ENCODE assay signal across 8 cellular contexts in the genomic region with DNA sequence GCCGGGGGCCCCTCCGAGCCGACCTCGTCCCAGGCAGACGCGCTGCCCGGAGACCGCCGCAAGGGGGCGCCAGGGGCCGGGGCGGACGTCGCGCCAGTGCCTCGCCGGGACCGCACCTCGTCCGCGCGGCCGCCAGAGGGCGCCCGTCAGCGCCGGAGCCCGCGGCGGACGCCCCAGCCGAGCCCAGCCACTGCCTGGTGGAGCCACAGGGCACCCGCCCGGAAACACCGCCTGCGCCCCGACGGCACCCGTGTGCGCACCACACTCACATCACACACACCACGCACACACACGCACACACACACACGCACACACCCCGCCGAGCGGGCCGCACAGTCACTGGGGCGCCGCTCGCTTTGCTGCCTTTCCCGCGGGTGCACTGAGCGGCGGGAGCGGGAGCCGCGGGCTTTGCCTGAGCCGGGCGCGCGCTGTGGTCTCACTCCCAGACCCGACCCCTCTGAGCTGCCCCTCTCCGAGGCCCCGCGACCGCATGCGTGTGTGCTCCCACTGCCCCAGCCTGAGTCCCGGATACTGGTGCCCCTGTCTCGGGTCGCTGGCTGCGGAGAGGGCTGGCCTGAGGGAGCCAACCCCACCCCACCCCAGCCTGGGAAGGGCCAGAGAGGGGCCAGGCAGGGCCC.
DNase-seq lines count a peak whose midpoint lies in the region; ATAC-seq, FAIRE-seq and TF ChIP-seq lines count a peak whose summit lies in the region.

No MANE protein-coding gene starts in this region.

- H3K27ac ChIP-seq in GM23338 (ENCODE audit: low read depth) (no peak overlapping the region), H1 (ENCODE audit: low read depth, low read length) (no peak overlapping the region)

- H4K20me1 ChIP-seq in GM23338 (replicated peaks; ENCODE audit: insufficient read depth) (no peaks in the 10 kb centered on the region), H1 (replicated peaks in 1 of 2; ENCODE audit: control insufficient read depth in 1 of 2, insufficient read depth in 2 of 2, low read length in 2 of 2) (no peaks in the 10 kb centered on the region)

- H2BK12ac ChIP-seq in H1 (ENCODE audit: low read depth, low read length), result peak overlapping the region; percentile 64

- peak overlapping the region; percentile 95 for H2AFZ ChIP-seq in GM23338
- H2AFZ ChIP-seq in H1 (ENCODE audit: low read length), result peak overlapping the region; percentile 99; the same call in 1 of the 2 replicates

- H3K23me2 ChIP-seq in H1 (ENCODE audit: low read depth, low read length), result peaks cover 6% of the 10 kb centered on the region; the same call in 1 of the 2 replicates

- ATAC-seq in GM23338 (peak; percentile 77), activated B cell treated with CpG ODN at 0.5 μM for 24 hours (ENCODE audit: low read depth) (peak; percentile 42)

- peak overlapping the region; percentile 46 for H4K8ac ChIP-seq in H1 (ENCODE audit: extremely low read depth, insufficient read depth, low read length)

- no peaks in the 10 kb centered on the region for H3K79me1 ChIP-seq in H1 (ENCODE audit: low read depth, low read length)

- H3K18ac ChIP-seq in H1 (ENCODE audit: extremely low read depth, low read length), result peak overlapping the region; percentile 93; the same call in 1 of the 2 replicates

- CTCF ChIA-PET in activated B cell treated with CpG ODN at 0.5 μM for 24 hours (lab: Charles Lee), result no interaction called here
- CTCF ChIA-PET in H1 (lab: Charles Lee; ENCODE audit: partially characterized antibody), result interaction anchor here (0.5 to 11.4 kb wide), 28 partner anchors 9 to 752 kb away, joined by 3 to 102 read pairs (median 3); no protein-coding TSS in a partner anchor

- H3K27me3 ChIP-seq in GM23338 (ENCODE audit: insufficient read depth), result peaks cover 10% of the 10 kb centered on the region; the same call in 1 of the 2 replicates
- peaks cover 0 to 8% (median 6%) of the 10 kb centered on the region in 4 experiments; a peak in 3 of 7 replicates for H3K27me3 ChIP-seq in H1 (replicated peaks in 1 of 4; ENCODE audit: control insufficient read depth in 3 of 4, extremely low read depth in 1 of 4, insufficient read depth in 3 of 4, low read length in 3 of 4)

- H3K36me3 Mint-ChIP-seq in GM23338 (ENCODE audit: low read depth) (no peaks in the 10 kb centered on the region), activated B cell treated with CpG ODN at 0.5 μM for 24 hours (ENCODE audit: low read depth) (no peaks in the 10 kb centered on the region), mesothelial cell of epicardium (no peaks in the 10 kb centered on the region)

- H3K4me3 ChIP-seq in GM23338 (peak overlapping the region; percentile 60), H1 (ENCODE audit: extremely low read depth in 1 of 4, insufficient read depth in 2 of 4, low read depth in 3 of 4, low read length in 4 of 4) (peak overlapping the region; percentile 43 to 65 (median 54))

- H3K27me3 Mint-ChIP-seq in GM23338 (ENCODE audit: insufficient read depth, low read depth, poor library complexity) (peaks cover 24% of the 10 kb centered on the region), activated B cell treated with CpG ODN at 0.5 μM for 24 hours (peaks cover 29% of the 10 kb centered on the region), mesothelial cell of epicardium (ENCODE audit: low read depth) (peaks cover 89% of the 10 kb centered on the region)

- no peaks in the 10 kb centered on the region for H3F3A ChIP-seq in GM23338 (replicated peaks; ENCODE audit: low read depth)

- peak; percentile 52 to 84; a peak in 3 of 4 replicates for TF ChIP-seq RAD21 in H1 (IDR thresholded peaks at IDR 0.05 in 1 of 2, conservative IDR thresholded peaks at IDR 0.05 in 1 of 2; ENCODE audit: low read depth in 2 of 2, low read length in 2 of 2)

- TF ChIP-seq CTCF in GM10266 (IDR thresholded peaks at IDR 0.05; ENCODE audit: control insufficient read depth, insufficient read depth, low read depth, missing control alignments) (peak; percentile 95), GM23338 (conservative IDR thresholded peaks at IDR 0.05; ENCODE audit: low read depth in 2 of 2) (peak in 1 of 2 experiments; percentile 91), LNCAP (IDR thresholded peaks at IDR 0.05) (peak; percentile 99), activated B cell treated with CpG ODN at 0.5 μM for 24 hours (IDR thresholded peaks at IDR 0.05) (no peak), H1 (IDR thresholded peaks at IDR 0.05; ENCODE audit: control extremely low read depth in 1 of 3, insufficient read depth in 1 of 3, low read depth in 1 of 3, low read length in 3 of 3) (peak; percentile 93 to 99 (median 98)), mesothelial cell of epicardium (IDR thresholded peaks at IDR 0.05; ENCODE audit: unreplicated experiment) (peak; percentile 85)

- intact Hi-C loops in activated B cell treated with CpG ODN at 0.5 μM for 24 hours (cut with micrococcal nuclease), result no loop called here

- no peak overlapping the region for H3K14ac ChIP-seq in H1 (ENCODE audit: insufficient read length)

- peak; percentile 91 for DNase-seq in GM10266 (ENCODE audit: extremely low spot score)
- peak; percentile 83 for DNase-seq in GM23338 (ENCODE audit: low spot score)
- no peak for DNase-seq in activated B cell treated with CpG ODN at 0.5 μM for 24 hours
- peak in 1 of 2 experiments; percentile 95 for DNase-seq in H1 (ENCODE audit: low read depth in 1 of 2, low spot score in 2 of 2)
- DNase-seq in mesothelial cell of epicardium (ENCODE audit: low spot score in 2 of 2, unreplicated experiment in 2 of 2), result peak; percentile 80 to 91
- peak; percentile 41 for DNase-seq in stimulated activated CD8-positive, alpha-beta memory T cell treated with anti-CD3 and anti-CD28 coated beads, Interleukin-7, amount 100 ng/mL, for 24 hours (ENCODE audit: low read depth)
- no peak for DNase-seq in 8988T

- POLR2A ChIA-PET in activated B cell treated with CpG ODN at 0.5 μM for 24 hours (lab: Charles Lee) (no interaction called here), H1 (lab: Charles Lee; ENCODE audit: partially characterized antibody) (interaction anchor here (0.5 to 1.0 kb wide), 2 partner anchors 10 to 491 kb away, joined by 3 read pairs; no protein-coding TSS in a partner anchor)

- H3K9me2 ChIP-seq in GM23338 (ENCODE audit: insufficient read depth), result no peaks in the 10 kb centered on the region

- WGBS in H1 (ENCODE audit: extremely low coverage in 1 of 2, insufficient coverage in 1 of 2, insufficient read length in 1 of 2, insufficient replicate concordance in 2 of 2, low coverage in 1 of 2, low lambda C conversion rate in 2 of 2, missing lambda C conversion rate in 1 of 2), 2 experiments, result 2% methylated on average over 47 of the region's 71 CpGs; no CpG with 5 or more reads in 1 of the 2 experiments

- H2AK5ac ChIP-seq in H1 (ENCODE audit: low read depth, low read length), result no peak overlapping the region

- no peak overlapping the region for H3K23ac ChIP-seq in H1 (ENCODE audit: insufficient read length)

- no peaks in the 10 kb centered on the region for H3K79me2 ChIP-seq in GM23338 (replicated peaks; ENCODE audit: insufficient read depth)
- H3K79me2 ChIP-seq in H1 (ENCODE audit: control insufficient read depth in 1 of 2, insufficient read depth in 2 of 2, low read length in 2 of 2), result no peaks in the 10 kb centered on the region

- H3K27ac Mint-ChIP-seq in GM23338 (no peak overlapping the region), activated B cell treated with CpG ODN at 0.5 μM for 24 hours (no peak overlapping the region), mesothelial cell of epicardium (no peak overlapping the region)

- H4K5ac ChIP-seq in H1 (ENCODE audit: insufficient read length, low read depth, low read length), result peak overlapping the region; percentile 12

- H4K91ac ChIP-seq in H1 (replicated peaks; ENCODE audit: insufficient read length, low read length), result peak overlapping the region; percentile 81

- H3K4me1 ChIP-seq in GM23338 (ENCODE audit: insufficient read depth), result peaks cover 38% of the 10 kb centered on the region
- peaks cover 0 to 9% (median 6%) of the 10 kb centered on the region in 4 experiments; a peak in 6 of 7 replicates for H3K4me1 ChIP-seq in H1 (replicated peaks in 1 of 4; ENCODE audit: control insufficient read depth in 3 of 4, insufficient read depth in 4 of 4, low read length in 3 of 4)

- peaks cover 28% of the 10 kb centered on the region for H3K4me1 Mint-ChIP-seq in GM23338
- H3K4me1 Mint-ChIP-seq in activated B cell treated with CpG ODN at 0.5 μM for 24 hours, result no peaks in the 10 kb centered on the region
- H3K4me1 Mint-ChIP-seq in mesothelial cell of epicardium, result no peaks in the 10 kb centered on the region

- TF ChIP-seq POLR2A in H1 (IDR thresholded peaks at IDR 0.05; ENCODE audit: control extremely low read depth in 1 of 2, low read depth in 2 of 2, low read length in 2 of 2), result no peak

- no peak overlapping the region for H2BK20ac ChIP-seq in H1 (ENCODE audit: low read length)

- H3K4me3 Mint-ChIP-seq in GM23338, result peak overlapping the region; percentile 74; the same call in 2 of the 3 replicates
- no peak overlapping the region for H3K4me3 Mint-ChIP-seq in activated B cell treated with CpG ODN at 0.5 μM for 24 hours
- peak overlapping the region; percentile 68 for H3K4me3 Mint-ChIP-seq in mesothelial cell of epicardium

- H3K56ac ChIP-seq in H1 (replicated peaks; ENCODE audit: insufficient read length, low read depth, low read length), result no peak overlapping the region

- no peak; a peak in 1 of 3 replicates for TF ChIP-seq EP300 in H1 (IDR thresholded peaks at IDR 0.05; ENCODE audit: borderline replicate concordance in 1 of 2, low read depth in 2 of 2, low read length in 2 of 2)

- no peak overlapping the region; the same call in 1 of the 2 replicates for H2BK5ac ChIP-seq in H1 (ENCODE audit: low read depth, low read length)

- H3K4ac ChIP-seq in H1 (replicated peaks; ENCODE audit: insufficient read length, low read depth, low read length), result no peak overlapping the region

- 0 out of 2 replicates have a peak overlapping the region, but pooled peaks have one; percentile 36 for H2BK15ac ChIP-seq in H1 (ENCODE audit: low read length)

- no peak overlapping the region for H2BK120ac ChIP-seq in H1 (replicated peaks; ENCODE audit: low read depth, low read length)

- no peaks in the 10 kb centered on the region for H3K9me3 ChIP-seq in H1 (ENCODE audit: insufficient read depth in 2 of 2, low read depth in 1 of 2, low read length in 1 of 2)

- H3K4me2 ChIP-seq in GM23338 (peak overlapping the region; percentile 79), H1 (ENCODE audit: insufficient read depth in 1 of 2, low read depth in 2 of 2, low read length in 2 of 2) (peak overlapping the region; percentile 67 to 75)

- H3K9me3 Mint-ChIP-seq in GM23338 (no peaks in the 10 kb centered on the region; the same call in 2 of the 3 replicates), activated B cell treated with CpG ODN at 0.5 μM for 24 hours (no peaks in the 10 kb centered on the region), mesothelial cell of epicardium (no peaks in the 10 kb centered on the region)

- no peak for FAIRE-seq in H1 (lab: Jason Lieb, UNC)

- H3K9ac ChIP-seq in H1 (replicated peaks in 1 of 4; ENCODE audit: extremely low read depth in 1 of 4, low read depth in 3 of 4, low read length in 3 of 4), result peak overlapping the region in 2 of 4 experiments; percentile 53 to 55; a peak in 3 of 7 replicates

- H3K36me3 ChIP-seq in GM23338 (ENCODE audit: insufficient read depth) (no peaks in the 10 kb centered on the region), H1 (ENCODE audit: control insufficient read depth in 2 of 4, insufficient read depth in 4 of 4, low read length in 3 of 4) (no peaks in the 10 kb centered on the region)

Comparison
In these comparisons a context has a peak if more than half of its experiments do, and no peak if none do; other contexts are left out.
1. DNase-seq: peak in GM10266 (single experiment), GM23338 (single experiment), mesothelial cell of epicardium (2 of 2) and stimulated activated CD8-positive, alpha-beta memory T cell treated with anti-CD3 and anti-CD28 coated beads, Interleukin-7, amount 100 ng/mL, for 24 hours (single experiment); none in activated B cell treated with CpG ODN at 0.5 μM for 24 hours (single experiment) and 8988T (single experiment).